8 cellular contexts compared by ENCODE assay signal in genomic region chr17:32266389-32267269, GRCh38. TPM values are rescaled to one million over a fixed set of nuclear protein-coding genes. Genes with fewer than 3 reads are reported as not detected.
A peak's percentile ranks its signal among the peaks of the same experiment; 100 is the strongest.
DNase-seq lines count a peak whose midpoint lies in the region; ATAC-seq lines count a peak whose summit lies in the region.

No MANE protein-coding gene starts in this region.

- peak overlapping the region; percentile 50 for H3K4me3 ChIP-seq in MG63

- no peaks in the 10 kb centered on the region for H3K36me3 Mint-ChIP-seq in activated naive CD8-positive, alpha-beta T cell treated with anti-CD3 and anti-CD28 coated beads, Interleukin-2, amount 50 U/mL, for 24 hours (ENCODE audit: low read depth)
- no peaks in the 10 kb centered on the region for H3K36me3 Mint-ChIP-seq in stimulated activated naive B cell treated with anti-CD40 and anti-IgM and Interleukin-4, amounts not matched to agents 10 μg/mL and 1 μg/mL and 100 μg/mL, for 72 hours

- no peaks in the 10 kb centered on the region for H3K9me3 Mint-ChIP-seq in activated naive CD8-positive, alpha-beta T cell treated with anti-CD3 and anti-CD28 coated beads, Interleukin-2, amount 50 U/mL, for 24 hours
- H3K9me3 Mint-ChIP-seq in stimulated activated naive B cell treated with anti-CD40 and anti-IgM and Interleukin-4, amounts not matched to agents 10 μg/mL and 1 μg/mL and 100 μg/mL, for 72 hours, result no peaks in the 10 kb centered on the region

- peak overlapping the region; percentile 68 for H3K4me3 Mint-ChIP-seq in activated naive CD8-positive, alpha-beta T cell treated with anti-CD3 and anti-CD28 coated beads, Interleukin-2, amount 50 U/mL, for 24 hours
- peak overlapping the region; percentile 82 for H3K4me3 Mint-ChIP-seq in stimulated activated naive B cell treated with anti-CD40 and anti-IgM and Interleukin-4, amounts not matched to agents 10 μg/mL and 1 μg/mL and 100 μg/mL, for 72 hours

- no peaks in the 10 kb centered on the region for H3K36me3 ChIP-seq in MG63

- H3K27me3 Mint-ChIP-seq in activated naive CD8-positive, alpha-beta T cell treated with anti-CD3 and anti-CD28 coated beads, Interleukin-2, amount 50 U/mL, for 24 hours, result peaks cover 76% of the 10 kb centered on the region
- H3K27me3 Mint-ChIP-seq in stimulated activated naive B cell treated with anti-CD40 and anti-IgM and Interleukin-4, amounts not matched to agents 10 μg/mL and 1 μg/mL and 100 μg/mL, for 72 hours, result peaks cover 76 to 77% of the 10 kb centered on the region in 2 donors

- peaks cover 16% of the 10 kb centered on the region for H3K4me1 Mint-ChIP-seq in activated naive CD8-positive, alpha-beta T cell treated with anti-CD3 and anti-CD28 coated beads, Interleukin-2, amount 50 U/mL, for 24 hours
- H3K4me1 Mint-ChIP-seq in stimulated activated naive B cell treated with anti-CD40 and anti-IgM and Interleukin-4, amounts not matched to agents 10 μg/mL and 1 μg/mL and 100 μg/mL, for 72 hours, result peaks cover 18 to 32% of the 10 kb centered on the region in 2 donors

- no peaks in the 10 kb centered on the region for H3K9me3 ChIP-seq in MG63

- H3K27ac Mint-ChIP-seq in activated naive CD8-positive, alpha-beta T cell treated with anti-CD3 and anti-CD28 coated beads, Interleukin-2, amount 50 U/mL, for 24 hours, result no peak overlapping the region
- H3K27ac Mint-ChIP-seq in stimulated activated naive B cell treated with anti-CD40 and anti-IgM and Interleukin-4, amounts not matched to agents 10 μg/mL and 1 μg/mL and 100 μg/mL, for 72 hours, result peak overlapping the region; percentile 56

- ATAC-seq in activated naive CD8-positive, alpha-beta T cell treated with anti-CD3 and anti-CD28 coated beads, Interleukin-2, amount 50 U/mL, for 24 hours, result peak; percentile 55
- peak; percentile 72 to 78 for ATAC-seq in stimulated activated naive B cell treated with anti-CD40 and anti-IgM and Interleukin-4, amounts not matched to agents 10 μg/mL and 1 μg/mL and 100 μg/mL, for 72 hours (replicated peaks)

- DNase-seq in CD1c-positive myeloid dendritic cell (ENCODE audit: extremely low spot score) (peak; percentile 62), MG63 (no peak), islet precursor cell (peak; percentile 78), DMS153 (lab: John Stamatoyannopoulos, UW) (no peak), EL (no peak), GM19238 (ENCODE audit: insufficient read length, low spot score) (no peak)
- DNase-seq in activated naive CD8-positive, alpha-beta T cell treated with anti-CD3 and anti-CD28 coated beads, Interleukin-2, amount 50 U/mL, for 24 hours, result peak; percentile 19
- DNase-seq in stimulated activated naive B cell treated with anti-CD40 and anti-IgM and Interleukin-4, amounts not matched to agents 10 μg/mL and 1 μg/mL and 100 μg/mL, for 72 hours, result peak; percentile 52

- peaks cover 32% of the 10 kb centered on the region for H3K27me3 ChIP-seq in MG63

RNA-seq across cellular contexts. Expression of gene RHBDL3, which starts 1.0 kb away (rescaled TPM):
- 0.42 and 0.89 TPM in 2 replicates for total RNA-seq in MG63 (2014; rRNA removed; shearing (Covaris generic); ENCODE audit: low replicate concordance)

Comparison
In these comparisons a context has a peak if more than half of its experiments do, and no peak if none do; other contexts are left out.
1. DNase-seq: peak in CD1c-positive myeloid dendritic cell (single experiment), activated naive CD8-positive, alpha-beta T cell treated with anti-CD3 and anti-CD28 coated beads, Interleukin-2, amount 50 U/mL, for 24 hours (single experiment), islet precursor cell (single experiment) and stimulated activated naive B cell treated with anti-CD40 and anti-IgM and Interleukin-4, amounts not matched to agents 10 μg/mL and 1 μg/mL and 100 μg/mL, for 72 hours (single experiment); none in MG63 (single experiment), DMS153 (single experiment), EL (single experiment) and GM19238 (single experiment).